29 cellular contexts compared by ENCODE assay signal in the genomic region with DNA sequence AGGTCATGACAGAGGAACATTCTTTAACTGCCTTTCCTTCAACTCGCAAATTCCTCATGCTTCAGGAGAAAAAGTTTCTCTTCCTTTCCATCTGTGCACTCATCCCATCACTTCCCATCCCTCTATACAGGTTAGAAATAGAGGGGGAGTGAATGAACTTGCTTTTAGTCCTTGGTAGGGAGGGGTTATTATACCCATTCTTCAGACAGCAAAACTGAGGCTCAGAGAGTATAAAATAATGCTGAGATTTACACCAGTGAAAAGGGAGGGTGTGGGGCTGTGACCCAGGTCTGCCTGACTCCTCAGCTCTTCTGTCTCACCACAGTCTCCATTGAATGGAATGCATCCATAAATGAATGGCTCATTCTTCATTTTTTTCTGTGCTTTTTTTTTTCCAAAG.
"Had no signal": no experiment of that assay in that cellular context is flagged by ENCODE, and none has a peak within 500 bp of the region (broad histone marks: within the 10 kb centered on the region; RNA-seq: fewer than 3 reads in every experiment).

No MANE protein-coding gene starts in this region.

- H3K27ac ChIP-seq: colonic mucosa, coronary artery, dorsolateral prefrontal cortex, epithelial cell of prostate, esophagus muscularis mucosa, esophagus squamous epithelium, foreskin keratinocyte, gastrocnemius medialis, gastroesophageal sphincter, heart left ventricle, heart right ventricle had no signal

- H3K9me3 ChIP-seq: colonic mucosa, esophagus squamous epithelium, gastrocnemius medialis, gastroesophageal sphincter, heart left ventricle, heart right ventricle had no signal

- H3K9me3 Mint-ChIP-seq: dendritic cell treated with granulocyte-macrophage colony-stimulating factor and Interleukin-4, amounts not matched to agents 40 ng/mL and 50 ng/mL, for 4 days; endodermal cell had no signal

- FAIRE-seq: colon, endometrium, endothelial cell of umbilical vein, frontal cortex had no signal

- H3K4me3 ChIP-seq: colonic mucosa, coronary artery, dorsolateral prefrontal cortex, esophagus muscularis mucosa, esophagus squamous epithelium, gastrocnemius medialis, gastroesophageal sphincter, heart left ventricle, heart right ventricle had no signal

- H3K27me3 ChIP-seq: colonic mucosa had no signal

- H3K27ac Mint-ChIP-seq: dendritic cell treated with granulocyte-macrophage colony-stimulating factor and Interleukin-4, amounts not matched to agents 40 ng/mL and 50 ng/mL, for 4 days; effector memory CD8-positive, alpha-beta T cell; endodermal cell had no signal

- H3K4me1 ChIP-seq: colonic mucosa, esophagus muscularis mucosa, esophagus squamous epithelium, foreskin keratinocyte, gastrocnemius medialis, gastroesophageal sphincter, heart left ventricle, heart right ventricle had no signal

- H3K4me3 Mint-ChIP-seq: dendritic cell treated with granulocyte-macrophage colony-stimulating factor and Interleukin-4, amounts not matched to agents 40 ng/mL and 50 ng/mL, for 4 days; effector memory CD8-positive, alpha-beta T cell; endodermal cell had no signal

- ATAC-seq: effector memory CD8-positive, alpha-beta T cell; esophagus mucosa; foreskin keratinocyte; gastrocnemius medialis; gastroesophageal sphincter; heart left ventricle; heart right ventricle had no signal

- H3K36me3 ChIP-seq: colonic mucosa, esophagus muscularis mucosa, esophagus squamous epithelium, gastrocnemius medialis, gastroesophageal sphincter, heart left ventricle, heart right ventricle had no signal

- DNase-seq: colonic mucosa; cortex of kidney; dermis blood vessel endothelial cell; dorsolateral prefrontal cortex; effector CD4-positive, alpha-beta T cell; effector CD8-positive, alpha-beta T cell; effector memory CD4-positive, alpha-beta T cell; effector memory CD8-positive, alpha-beta T cell; endodermal cell; erythroblast; esophagus squamous epithelium; foreskin fibroblast; foreskin keratinocyte; foreskin melanocyte; gastrocnemius medialis; glutamatergic neuron; head of caudate nucleus; heart left ventricle; heart right ventricle had no signal
